24 cellular contexts compared by ENCODE assay signal in the genomic region with DNA sequence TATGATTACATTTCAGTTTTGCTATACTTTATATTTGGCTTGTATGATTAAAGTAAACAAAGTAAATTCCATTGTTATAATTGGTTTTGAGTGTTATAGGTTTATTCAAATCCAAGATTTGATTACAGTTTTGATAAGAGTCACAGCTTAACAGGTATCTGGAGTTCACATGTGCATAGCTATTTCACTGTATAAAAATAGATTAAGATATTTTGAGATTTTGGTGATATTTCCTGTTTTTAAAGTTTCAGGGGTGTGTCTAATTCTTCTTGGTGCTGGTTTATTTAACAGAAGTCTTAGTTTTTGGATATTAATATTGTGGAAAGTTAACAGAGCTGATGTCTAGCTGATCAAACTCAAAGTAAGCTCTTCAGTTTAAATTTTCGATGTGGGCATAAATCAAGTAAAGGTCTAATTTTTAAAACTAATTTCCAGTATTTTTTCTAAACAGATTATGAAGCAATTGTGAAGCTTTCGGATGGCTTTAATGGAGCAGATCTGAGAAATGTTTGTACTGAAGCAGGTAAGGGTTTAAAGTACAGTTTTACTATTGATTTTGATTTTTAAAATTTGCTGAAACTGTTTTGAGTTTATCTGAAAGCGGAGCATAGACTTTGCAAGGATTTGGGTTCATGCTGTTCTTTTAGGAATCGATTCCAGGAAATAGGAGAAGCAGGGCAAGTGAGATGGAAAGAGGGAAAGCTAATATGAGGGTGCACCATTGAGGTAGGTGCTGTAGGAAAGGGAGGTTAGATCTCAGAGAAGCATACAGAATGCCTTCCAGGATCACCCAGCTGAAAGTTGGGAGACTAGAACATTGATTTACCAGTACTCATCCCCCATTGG. TPM values are rescaled to one million over a fixed set of nuclear protein-coding genes. Genes with fewer than 3 reads are reported as not detected.
DNase-seq lines count a peak whose midpoint lies in the region; ATAC-seq and TF ChIP-seq lines count a peak whose summit lies in the region.
"Had no signal": no experiment of that assay in that cellular context is flagged by ENCODE, and none has a peak within 500 bp of the region (broad histone marks: within the 10 kb centered on the region; RNA-seq: fewer than 3 reads in every experiment).

No MANE protein-coding gene starts in this region.

- no peak for DNase-seq in natural killer cell
- DNase-seq in natural killer cell treated with Interleukin-12 subunit alpha and Interleukin-12 subunit beta and Interleukin-15 and Interleukin-18, amount 100 ng/mL, for 72 hours (ENCODE audit: low spot score) = no peak
- DNase-seq in OCI-LY7 (ENCODE audit: low spot score) = no peak
- no peak for DNase-seq in immature natural killer cell
- no peak for DNase-seq in stimulated activated naive B cell treated with anti-CD40 and anti-IgM and Interleukin-4, amounts not matched to agents 10 μg/mL and 1 μg/mL and 100 μg/mL, for 72 hours
- no peak for DNase-seq in middle frontal gyrus (ENCODE audit: extremely low spot score, low spot score)
- DNase-seq in NCI-H2227 (lab: John Stamatoyannopoulos, UW; ENCODE audit: unreplicated experiment) = no peak
- no peak for DNase-seq in NCI-H1436 (lab: John Stamatoyannopoulos, UW)
- DNase-seq: activated CD4-positive, alpha-beta T cell treated with anti-CD3 and anti-CD28 coated beads for 4 hours; DND-41; esophagus squamous epithelium; HCEC 1CT; kidney; mesenchymal stem cell; NCI-H1417; NCI-H2107; NCI-H510A treated with DMSO at 0.1 percent for 48 hours; nephron progenitor cell; stimulated activated CD4-positive, alpha-beta T cell treated with anti-CD3 and anti-CD28 coated beads, Interleukin-1b, Interleukin-23, amount 100 ng/mL, for 48 hours; SW 1271; upper lobe of right lung had no signal

- peaks cover 29% of the 10 kb centered on the region for H3K4me1 ChIP-seq in OCI-LY7 (ENCODE audit: insufficient read depth, low read length, poor library complexity, severe bottlenecking)
- H3K4me1 ChIP-seq: esophagus squamous epithelium, gastroesophageal sphincter, prostate gland, upper lobe of right lung had no signal

- no peak overlapping the region for H3K4me3 ChIP-seq in OCI-LY7 (ENCODE audit: low read depth, low read length, poor library complexity, severe bottlenecking)
- H3K4me3 ChIP-seq: esophagus squamous epithelium, gastroesophageal sphincter, prostate gland, upper lobe of right lung had no signal

- POLR2A ChIA-PET in OCI-LY7 (lab: Charles Lee) = interaction anchor here (0.6 to 2.4 kb wide), 19 partner anchors 12 to 258 kb away, joined by 3 to 13 read pairs (median 4); partner anchors contain the start of genes ERO1A, GPR137C, PSMC6 and TXNDC16

- no peaks in the 10 kb centered on the region for H3K9me3 Mint-ChIP-seq in natural killer cell
- no peaks in the 10 kb centered on the region for H3K9me3 Mint-ChIP-seq in natural killer cell treated with Interleukin-12 subunit alpha and Interleukin-12 subunit beta and Interleukin-15 and Interleukin-18, amount 100 ng/mL, for 72 hours
- H3K9me3 Mint-ChIP-seq in immature natural killer cell = no peaks in the 10 kb centered on the region
- no peaks in the 10 kb centered on the region for H3K9me3 Mint-ChIP-seq in stimulated activated naive B cell treated with anti-CD40 and anti-IgM and Interleukin-4, amounts not matched to agents 10 μg/mL and 1 μg/mL and 100 μg/mL, for 72 hours
- H3K9me3 Mint-ChIP-seq: activated naive CD4-positive, alpha-beta T cell treated with anti-CD3 and anti-CD28 coated beads, Interleukin-2, amount 50 U/mL, for 72 hours; nephron progenitor cell had no signal

- H3K27ac Mint-ChIP-seq in natural killer cell (peak overlapping the region; percentile 6 to 64), immature natural killer cell (peak overlapping the region in 4 of 6 donors; percentile 4 to 68 (median 49))
- peak overlapping the region in 1 of 2 donors; percentile 3 for H3K27ac Mint-ChIP-seq in natural killer cell treated with Interleukin-12 subunit alpha and Interleukin-12 subunit beta and Interleukin-15 and Interleukin-18, amount 100 ng/mL, for 72 hours
- H3K27ac Mint-ChIP-seq in stimulated activated naive B cell treated with anti-CD40 and anti-IgM and Interleukin-4, amounts not matched to agents 10 μg/mL and 1 μg/mL and 100 μg/mL, for 72 hours = peak overlapping the region; percentile 16

- H3K27me3 Mint-ChIP-seq in natural killer cell (ENCODE audit: low read depth in 2 of 2) (no peaks in the 10 kb centered on the region), immature natural killer cell (ENCODE audit: low read depth in 3 of 3) (peaks cover 0 to 3% (median 0%) of the 10 kb centered on the region in 3 donors)
- no peaks in the 10 kb centered on the region for H3K27me3 Mint-ChIP-seq in natural killer cell treated with Interleukin-12 subunit alpha and Interleukin-12 subunit beta and Interleukin-15 and Interleukin-18, amount 100 ng/mL, for 72 hours
- no peaks in the 10 kb centered on the region for H3K27me3 Mint-ChIP-seq in stimulated activated naive B cell treated with anti-CD40 and anti-IgM and Interleukin-4, amounts not matched to agents 10 μg/mL and 1 μg/mL and 100 μg/mL, for 72 hours

- peaks cover 11% of the 10 kb centered on the region for H3K36me3 Mint-ChIP-seq in natural killer cell
- peaks cover 28% of the 10 kb centered on the region for H3K36me3 Mint-ChIP-seq in natural killer cell treated with Interleukin-12 subunit alpha and Interleukin-12 subunit beta and Interleukin-15 and Interleukin-18, amount 100 ng/mL, for 72 hours
- H3K36me3 Mint-ChIP-seq in immature natural killer cell = peaks cover 19 to 58% (median 20%) of the 10 kb centered on the region in 3 donors
- H3K36me3 Mint-ChIP-seq in stimulated activated naive B cell treated with anti-CD40 and anti-IgM and Interleukin-4, amounts not matched to agents 10 μg/mL and 1 μg/mL and 100 μg/mL, for 72 hours = peaks cover 25 to 50% of the 10 kb centered on the region in 2 donors

- no peaks in the 10 kb centered on the region for H3K9me3 ChIP-seq in OCI-LY7 (ENCODE audit: low read length)
- H3K9me3 ChIP-seq: esophagus squamous epithelium, gastroesophageal sphincter, prostate gland, upper lobe of right lung had no signal

- no peak for TF ChIP-seq CTCF in natural killer cell (IDR thresholded peaks at IDR 0.05)
- TF ChIP-seq CTCF in OCI-LY7 (conservative IDR thresholded peaks at IDR 0.05; ENCODE audit: low read length) = no peak

- BruUV-seq in OCI-LY7 (replicated peaks; lab: Mats Ljungman, UMichigan) = no TSS peak

- H4K20me1 ChIP-seq in OCI-LY7 (ENCODE audit: insufficient read depth, low read length) = peaks cover 14% of the 10 kb centered on the region; the same call in 1 of the 2 replicates

- H3K79me2 ChIP-seq in OCI-LY7 (ENCODE audit: insufficient read depth, low read depth, low read length) = peaks cover 7% of the 10 kb centered on the region; the same call in 1 of the 2 replicates

- peak overlapping the region; percentile 42 for H3K4me2 ChIP-seq in OCI-LY7 (ENCODE audit: low read length)

- H3K4me3 Mint-ChIP-seq in natural killer cell (no peak overlapping the region), immature natural killer cell (no peak overlapping the region)
- no peak overlapping the region for H3K4me3 Mint-ChIP-seq in natural killer cell treated with Interleukin-12 subunit alpha and Interleukin-12 subunit beta and Interleukin-15 and Interleukin-18, amount 100 ng/mL, for 72 hours
- H3K4me3 Mint-ChIP-seq in stimulated activated naive B cell treated with anti-CD40 and anti-IgM and Interleukin-4, amounts not matched to agents 10 μg/mL and 1 μg/mL and 100 μg/mL, for 72 hours = peak overlapping the region in 1 of 2 donors; percentile 59
- H3K4me3 Mint-ChIP-seq: nephron progenitor cell had no signal

- H3K27ac ChIP-seq in OCI-LY7 (ENCODE audit: low read depth, low read length, poor library complexity, severe bottlenecking) = peak overlapping the region; percentile 32
- H3K27ac ChIP-seq: esophagus squamous epithelium, gastroesophageal sphincter, prostate gland, upper lobe of right lung had no signal

- intact Hi-C loops in natural killer cell (cut with micrococcal nuclease) (no loop called here), OCI-LY7 (cut with micrococcal nuclease; ENCODE audit: unreplicated experiment) (no loop called here)

- ATAC-seq in natural killer cell = no peak
- no peak for ATAC-seq in natural killer cell treated with Interleukin-12 subunit alpha and Interleukin-12 subunit beta and Interleukin-15 and Interleukin-18, amount 100 ng/mL, for 72 hours
- ATAC-seq in stimulated activated naive B cell treated with anti-CD40 and anti-IgM and Interleukin-4, amounts not matched to agents 10 μg/mL and 1 μg/mL and 100 μg/mL, for 72 hours (replicated peaks) = no peak
- ATAC-seq: activated naive CD4-positive, alpha-beta T cell treated with anti-CD3 and anti-CD28 coated beads, Interleukin-2, amount 50 U/mL, for 72 hours; gastroesophageal sphincter; upper lobe of right lung had no signal

- CTCF ChIA-PET in OCI-LY7 (lab: Charles Lee; ENCODE audit: unreplicated experiment) = no interaction called here

- H3K4me1 Mint-ChIP-seq in natural killer cell (peaks cover 6 to 13% of the 10 kb centered on the region in 2 donors), immature natural killer cell (peaks cover 0 to 1% of the 10 kb centered on the region in 2 donors)
- peaks cover 3 to 7% of the 10 kb centered on the region in 2 donors for H3K4me1 Mint-ChIP-seq in natural killer cell treated with Interleukin-12 subunit alpha and Interleukin-12 subunit beta and Interleukin-15 and Interleukin-18, amount 100 ng/mL, for 72 hours (ENCODE audit: low read depth in 2 of 2)
- H3K4me1 Mint-ChIP-seq in stimulated activated naive B cell treated with anti-CD40 and anti-IgM and Interleukin-4, amounts not matched to agents 10 μg/mL and 1 μg/mL and 100 μg/mL, for 72 hours = peaks cover 23 to 40% of the 10 kb centered on the region in 2 donors
- H3K4me1 Mint-ChIP-seq: nephron progenitor cell had no signal

- H2AFZ ChIP-seq in OCI-LY7 (ENCODE audit: low read length) = no peak overlapping the region

- no peaks in the 10 kb centered on the region for H3K9me2 ChIP-seq in OCI-LY7 (ENCODE audit: insufficient read depth, low read length)

- H3K36me3 ChIP-seq in OCI-LY7 (ENCODE audit: insufficient read depth, low read length) = peaks cover 97% of the 10 kb centered on the region

RNA-seq across cellular contexts. Expression of gene STYX, which starts 6.2 kb away (rescaled TPM):
- 10 to 100 TPM; 13.3 to 22.9 (median 18.3) TPM for total RNA-seq in natural killer cell
- 10 to 100 TPM; 11.9 to 13.2 TPM for total RNA-seq in natural killer cell treated with Interleukin-12 subunit alpha and Interleukin-12 subunit beta and Interleukin-15 and Interleukin-18, amount 100 ng/mL, for 72 hours
- total RNA-seq in OCI-LY7 (2014; rRNA removed; shearing (Covaris generic)) = 4.7 and 7.6 TPM in 2 replicates
- total RNA-seq in OCI-LY7 (2022) = 12.5 and 15.9 TPM in 2 replicates
- 10 to 100 TPM; 10.6 to 14.8 (median 12.4) TPM for polyA plus RNA-seq in immature natural killer cell

RNA-seq across cellular contexts. Expression of gene PSMC6, which starts 16.7 kb away (rescaled TPM):
- 100 to 1,000 TPM; 148 to 160 (median 159) TPM for total RNA-seq in natural killer cell
- total RNA-seq in natural killer cell treated with Interleukin-12 subunit alpha and Interleukin-12 subunit beta and Interleukin-15 and Interleukin-18, amount 100 ng/mL, for 72 hours = 100 to 1,000 TPM; 123 to 129 TPM
- total RNA-seq in OCI-LY7 (2014; rRNA removed; shearing (Covaris generic)) = 82.8 and 85.4 TPM in 2 replicates
- total RNA-seq in OCI-LY7 (2022) = 86.3 and 98.3 TPM in 2 replicates
- polyA plus RNA-seq in immature natural killer cell = 10 to 100 TPM; 47.4 to 67.9 (median 59.7) TPM

RNA-seq across cellular contexts. Expression of gene ERO1A, which starts 28.4 kb away (rescaled TPM):
- total RNA-seq in natural killer cell (10 to 100 TPM; 35.4 to 47.7 (median 42.5) TPM), OCI-LY7 (2022) (63.6 and 71.5 TPM in 2 replicates)
- total RNA-seq in natural killer cell treated with Interleukin-12 subunit alpha and Interleukin-12 subunit beta and Interleukin-15 and Interleukin-18, amount 100 ng/mL, for 72 hours = 100 to 1,000 TPM; 142 to 146 TPM
- total RNA-seq in OCI-LY7 (2014; rRNA removed; shearing (Covaris generic)) = 35.2 and 43.7 TPM in 2 replicates
- 10 to 100 TPM; 19.3 to 25.8 (median 25.1) TPM for polyA plus RNA-seq in immature natural killer cell
